8 cellular contexts compared by ENCODE assay signal in the genomic region with DNA sequence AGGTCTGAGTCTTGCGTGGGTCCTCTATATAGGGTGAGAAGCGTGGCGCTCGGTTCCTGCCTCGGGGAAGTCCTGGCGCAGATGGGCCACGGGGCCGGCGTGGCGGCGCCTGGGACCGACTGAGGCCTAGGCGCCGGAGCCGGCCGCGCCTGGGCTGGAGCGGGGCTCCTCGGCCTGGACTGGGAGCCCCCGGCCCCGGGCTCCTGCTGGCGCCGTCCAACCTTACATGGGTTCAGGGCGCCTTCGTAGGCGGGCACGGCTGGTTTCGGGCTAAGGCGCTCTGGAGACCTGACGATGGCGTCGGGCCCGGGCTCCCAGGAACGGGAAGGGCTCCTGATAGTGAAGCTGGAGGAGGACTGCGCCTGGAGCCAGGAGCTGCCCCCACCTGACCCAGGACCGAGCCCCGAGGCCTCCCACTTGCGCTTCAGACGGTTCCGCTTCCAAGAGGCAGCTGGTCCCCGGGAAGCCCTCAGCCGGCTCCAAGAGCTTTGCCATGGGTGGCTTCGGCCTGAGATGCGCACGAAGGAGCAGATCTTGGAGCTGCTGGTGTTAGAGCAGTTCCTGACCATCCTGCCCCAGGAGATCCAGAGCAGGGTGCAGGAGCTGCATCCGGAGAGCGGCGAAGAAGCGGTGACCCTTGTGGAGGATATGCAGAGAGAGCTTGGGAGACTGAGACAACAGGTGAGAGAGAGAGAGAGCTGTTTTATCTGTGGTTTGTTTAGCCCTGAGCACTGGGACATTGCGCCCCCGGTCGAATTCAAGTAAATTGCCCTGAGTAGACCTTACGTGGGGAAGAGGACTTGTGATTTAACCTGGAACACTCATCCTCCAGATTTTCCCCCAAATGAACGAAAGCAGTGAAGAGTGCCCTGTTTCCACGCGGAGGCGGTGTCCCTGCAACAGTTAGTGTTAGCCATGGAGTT. TPM values are rescaled to one million over a fixed set of nuclear protein-coding genes. Genes with fewer than 3 reads are reported as not detected.
A peak's percentile ranks its signal among the peaks of the same experiment; 100 is the strongest.
DNase-seq lines count a peak whose midpoint lies in the region; ATAC-seq, FAIRE-seq and TF ChIP-seq lines count a peak whose summit lies in the region.

No MANE protein-coding gene starts in this region.

- DNase-seq in GM12892 (ENCODE audit: insufficient read length) (no peak), NB4 (ENCODE audit: low read depth) (peak; percentile 33), H1 (ENCODE audit: low read depth in 1 of 2, low spot score in 2 of 2) (no peak), neural progenitor cell (ENCODE audit: low spot score) (no peak), NCI-H510A (lab: John Stamatoyannopoulos, UW) (no peak), NCI-H69 (lab: John Stamatoyannopoulos, UW) (no peak)

- peak overlapping the region; percentile 70 for H3K56ac ChIP-seq in H1 (replicated peaks; ENCODE audit: insufficient read length, low read depth, low read length)

- 8% methylated on average over 55 of the region's 57 CpGs; no CpG with 5 or more reads in 1 of the 2 experiments for WGBS in H1 (ENCODE audit: extremely low coverage in 1 of 2, insufficient coverage in 1 of 2, insufficient read length in 1 of 2, insufficient replicate concordance in 2 of 2, low coverage in 1 of 2, low lambda C conversion rate in 2 of 2, missing lambda C conversion rate in 1 of 2), 2 experiments

- H2AFZ ChIP-seq in H1 (ENCODE audit: low read length) (no peak overlapping the region), neural progenitor cell (replicated peaks) (peak overlapping the region; percentile 43)

- H4K5ac ChIP-seq in H1 (ENCODE audit: insufficient read length, low read depth, low read length): peak overlapping the region; percentile 9

- H3K9me3 ChIP-seq in H1 (ENCODE audit: insufficient read depth in 2 of 2, low read depth in 1 of 2, low read length in 1 of 2) (peaks cover 15 to 20% of the 10 kb centered on the region in 2 experiments), neural progenitor cell (ENCODE audit: low read depth) (peaks cover 5% of the 10 kb centered on the region)

- H3K27ac ChIP-seq in H1 (ENCODE audit: low read depth, low read length) (peak overlapping the region; percentile 97), neural progenitor cell (peak overlapping the region; percentile 72)

- H2BK15ac ChIP-seq in H1 (ENCODE audit: low read length): no peak overlapping the region

- no peak for TF ChIP-seq RAD21 in H1 (IDR thresholded peaks at IDR 0.05 in 1 of 2, conservative IDR thresholded peaks at IDR 0.05 in 1 of 2; ENCODE audit: low read depth in 2 of 2, low read length in 2 of 2)

- peaks cover 28% of the 10 kb centered on the region for H3K9me3 Mint-ChIP-seq in neural progenitor cell

- H2AK5ac ChIP-seq in H1 (ENCODE audit: low read depth, low read length): no peak overlapping the region

- H3K4me1 Mint-ChIP-seq in neural progenitor cell: peaks cover 15% of the 10 kb centered on the region

- peak overlapping the region; percentile 98 for H3K27ac Mint-ChIP-seq in neural progenitor cell

- no peak for TF ChIP-seq POLR2A in GM12892 (IDR thresholded peaks at IDR 0.05; ENCODE audit: low read depth, low read length)
- no peak for TF ChIP-seq POLR2A in NB4 (IDR thresholded peaks at IDR 0.05; ENCODE audit: extremely low read depth, insufficient read length)
- no peak for TF ChIP-seq POLR2A in H1 (IDR thresholded peaks at IDR 0.05; ENCODE audit: control extremely low read depth in 1 of 2, low read depth in 2 of 2, low read length in 2 of 2)

- TF ChIP-seq CTCF in NB4 (IDR thresholded peaks at IDR 0.05; ENCODE audit: low read depth, low read length) (no peak), H1 (IDR thresholded peaks at IDR 0.05; ENCODE audit: control extremely low read depth in 1 of 3, insufficient read depth in 1 of 3, low read depth in 1 of 3, low read length in 3 of 3) (no peak), neural progenitor cell (IDR thresholded peaks at IDR 0.05) (no peak)

- no peak overlapping the region for H2BK20ac ChIP-seq in H1 (ENCODE audit: low read length)

- H3K4me3 Mint-ChIP-seq in neural progenitor cell: peak overlapping the region; percentile 98

- TF ChIP-seq EP300 in H1 (IDR thresholded peaks at IDR 0.05; ENCODE audit: borderline replicate concordance in 1 of 2, low read depth in 2 of 2, low read length in 2 of 2): no peak

- CTCF ChIA-PET in H1 (lab: Charles Lee; ENCODE audit: partially characterized antibody): interaction anchor here (0.7 to 2.2 kb wide), 5 partner anchors 12 to 50 kb away, joined by 3 to 12 read pairs (median 4); no protein-coding TSS in a partner anchor

- POLR2A ChIA-PET in H1 (lab: Charles Lee; ENCODE audit: partially characterized antibody): interaction anchor here (0.5 to 5.3 kb wide), 22 partner anchors 9 to 393 kb away, joined by 3 to 64 read pairs (median 4); a partner anchor contains a TSS

- H3K4me2 ChIP-seq in H1 (ENCODE audit: insufficient read depth in 1 of 2, low read depth in 2 of 2, low read length in 2 of 2) (peak overlapping the region; percentile 99), neural progenitor cell (peak overlapping the region; percentile 95)

- ATAC-seq in HG03521 (IDR thresholded peaks at IDR 0.05; ENCODE audit: unreplicated experiment) (no peak), HG02852 (IDR thresholded peaks at IDR 0.05; ENCODE audit: unreplicated experiment) (no peak)

- H3K27me3 ChIP-seq in H1 (replicated peaks in 1 of 4; ENCODE audit: control insufficient read depth in 3 of 4, extremely low read depth in 1 of 4, insufficient read depth in 3 of 4, low read length in 3 of 4) (no peaks in the 10 kb centered on the region), neural progenitor cell (no peaks in the 10 kb centered on the region)

- H2BK120ac ChIP-seq in H1 (replicated peaks; ENCODE audit: low read depth, low read length): no peak overlapping the region

- H3K4me3 ChIP-seq in NB4 (ENCODE audit: low read depth, low read length): peak overlapping the region; percentile 97
- H3K4me3 ChIP-seq in H1 (ENCODE audit: extremely low read depth in 1 of 4, insufficient read depth in 2 of 4, low read depth in 3 of 4, low read length in 4 of 4): peak overlapping the region; percentile 81 to 99 (median 97)
- H3K4me3 ChIP-seq in neural progenitor cell: peak overlapping the region; percentile 86

- H3K4me1 ChIP-seq in H1 (replicated peaks in 1 of 4; ENCODE audit: control insufficient read depth in 3 of 4, insufficient read depth in 4 of 4, low read length in 3 of 4) (peaks cover 0 to 8% (median 1%) of the 10 kb centered on the region in 4 experiments; a peak in 4 of 7 replicates), neural progenitor cell (peaks cover 10% of the 10 kb centered on the region)

- peaks cover 15% of the 10 kb centered on the region for H3K27me3 Mint-ChIP-seq in neural progenitor cell (ENCODE audit: insufficient read depth, low read depth)

- H3K4ac ChIP-seq in H1 (replicated peaks; ENCODE audit: insufficient read length, low read depth, low read length): peak overlapping the region; percentile 75

- H3K9ac ChIP-seq in H1 (replicated peaks in 1 of 4; ENCODE audit: extremely low read depth in 1 of 4, low read depth in 3 of 4, low read length in 3 of 4) (peak overlapping the region; percentile 86 to 94 (median 91)), neural progenitor cell (peak overlapping the region; percentile 91)

- peak; percentile 30 for FAIRE-seq in GM12892 (lab: Jason Lieb, UNC)
- FAIRE-seq in H1 (lab: Jason Lieb, UNC): no peak

- no peak overlapping the region for H3K23ac ChIP-seq in H1 (ENCODE audit: insufficient read length)

- no peak overlapping the region; the same call in 1 of the 2 replicates for H2BK5ac ChIP-seq in H1 (ENCODE audit: low read depth, low read length)

- H2BK12ac ChIP-seq in H1 (ENCODE audit: low read depth, low read length): no peak overlapping the region; the same call in 1 of the 2 replicates

- H3K18ac ChIP-seq in H1 (ENCODE audit: extremely low read depth, low read length): no peak overlapping the region

- peaks cover 8% of the 10 kb centered on the region for H3K23me2 ChIP-seq in H1 (ENCODE audit: low read depth, low read length)

- H4K91ac ChIP-seq in H1 (replicated peaks; ENCODE audit: insufficient read length, low read length): no peak overlapping the region

- peaks cover 44% of the 10 kb centered on the region for H3K36me3 Mint-ChIP-seq in neural progenitor cell

- H4K8ac ChIP-seq in H1 (ENCODE audit: extremely low read depth, insufficient read depth, low read length): peak overlapping the region; percentile 96

- H3K79me2 ChIP-seq in H1 (ENCODE audit: control insufficient read depth in 1 of 2, insufficient read depth in 2 of 2, low read length in 2 of 2): peaks cover 20 to 44% of the 10 kb centered on the region in 2 experiments
- peaks cover 41% of the 10 kb centered on the region for H3K79me2 ChIP-seq in neural progenitor cell (ENCODE audit: low read depth)

- H3K36me3 ChIP-seq in H1 (ENCODE audit: control insufficient read depth in 2 of 4, insufficient read depth in 4 of 4, low read length in 3 of 4) (peaks cover 7 to 32% (median 22%) of the 10 kb centered on the region in 4 experiments; a peak in 7 of 8 replicates), neural progenitor cell (peaks cover 12% of the 10 kb centered on the region)

- peaks cover 12% of the 10 kb centered on the region for H3K79me1 ChIP-seq in H1 (ENCODE audit: low read depth, low read length)

- H4K20me1 ChIP-seq in H1 (replicated peaks in 1 of 2; ENCODE audit: control insufficient read depth in 1 of 2, insufficient read depth in 2 of 2, low read length in 2 of 2): peaks cover 5 to 9% of the 10 kb centered on the region in 2 experiments
- no peaks in the 10 kb centered on the region for H4K20me1 ChIP-seq in neural progenitor cell (ENCODE audit: low read depth)

- H3F3A ChIP-seq in neural progenitor cell (ENCODE audit: low read depth): peaks cover 21% of the 10 kb centered on the region

- H3K14ac ChIP-seq in H1 (ENCODE audit: insufficient read length): no peak overlapping the region

RNA-seq across cellular contexts. Expression of a gene that starts 0.5 kb away (rescaled TPM):
- polyA plus RNA-seq in GM12892 (2012; ENCODE audit: missing spikeins): 22.4 TPM
- total RNA-seq in H1 (2021; fragmentation: NEBNext Ultra II Directional; extraction: Animal tissue kit (Norgen Biotek cat#: 25700)): 26.7 and 27.8 TPM in 2 replicates
- polyA plus RNA-seq in H1 (2011; rRNA removed): 9.2 and 20.7 TPM in 2 replicates
- 15.5 TPM for polyA plus RNA-seq in H1 (2011; cell fraction: cytosol; rRNA removed)
- 29.4 TPM for polyA plus RNA-seq in H1 (2011; cell fraction: nucleus; rRNA removed)
- 26.2 to 32.3 TPM (median 28.0 TPM) in 4 replicates for polyA plus RNA-seq in H1 (2012, experiment 1 of 2)
- polyA plus RNA-seq in H1 (2012, experiment 2 of 2): 17.1 TPM
- polyA plus RNA-seq in H1 (2013, experiment 1 of 2): 17.4 TPM
- 17.0 TPM for polyA plus RNA-seq in H1 (2013, experiment 2 of 2)
- 14.9 and 19.2 TPM in 2 replicates for polyA minus RNA-seq in H1 (2011; rRNA and poly(A)+ RNA removed)
- polyA minus RNA-seq in H1 (2011; cell fraction: cytosol; rRNA and poly(A)+ RNA removed): 20.9 TPM
- 28.9 TPM for polyA minus RNA-seq in H1 (2011; cell fraction: nucleus; rRNA and poly(A)+ RNA removed)
- 30.1 and 40.8 TPM in 2 replicates for total RNA-seq in neural progenitor cell (ENCODE audit: low replicate concordance)

RNA-seq across cellular contexts. Expression of a gene that starts 21.4 kb away (rescaled TPM):
- polyA plus RNA-seq in GM12892 (2012; ENCODE audit: missing spikeins): 2.0 TPM
- total RNA-seq in H1 (2021; fragmentation: NEBNext Ultra II Directional; extraction: Animal tissue kit (Norgen Biotek cat#: 25700)): 7.0 and 8.9 TPM in 2 replicates
- polyA plus RNA-seq in H1 (2011; rRNA removed): 2.8 and 3.0 TPM in 2 replicates
- 3.5 TPM for polyA plus RNA-seq in H1 (2011; cell fraction: cytosol; rRNA removed)
- polyA plus RNA-seq in H1 (2011; cell fraction: nucleus; rRNA removed): 2.1 TPM
- 2.2 to 4.7 TPM (median 3.4 TPM) in 4 replicates for polyA plus RNA-seq in H1 (2012, experiment 1 of 2)
- polyA plus RNA-seq in H1 (2012, experiment 2 of 2): 0.55 TPM
- polyA plus RNA-seq in H1 (2013, experiment 1 of 2): 7.0 TPM
- polyA plus RNA-seq in H1 (2013, experiment 2 of 2): 6.6 TPM
- polyA minus RNA-seq in H1 (2011; rRNA and poly(A)+ RNA removed): 4.6 and 6.8 TPM in 2 replicates
- 4.6 TPM for polyA minus RNA-seq in H1 (2011; cell fraction: cytosol; rRNA and poly(A)+ RNA removed)
- 6.8 TPM for polyA minus RNA-seq in H1 (2011; cell fraction: nucleus; rRNA and poly(A)+ RNA removed)
- total RNA-seq in neural progenitor cell (ENCODE audit: low replicate concordance): 6.6 and 10.6 TPM in 2 replicates

RNA-seq across cellular contexts. Expression of a gene that starts 21.5 kb away (rescaled TPM):
- 11.2 TPM for polyA plus RNA-seq in GM12892 (2012; ENCODE audit: missing spikeins)
- 27.3 and 30.0 TPM in 2 replicates for total RNA-seq in H1 (2021; fragmentation: NEBNext Ultra II Directional; extraction: Animal tissue kit (Norgen Biotek cat#: 25700))
- polyA plus RNA-seq in H1 (2011; rRNA removed): 5.2 and 9.3 TPM in 2 replicates
- 16.3 TPM for polyA plus RNA-seq in H1 (2011; cell fraction: cytosol; rRNA removed)
- 8.5 TPM for polyA plus RNA-seq in H1 (2011; cell fraction: nucleus; rRNA removed)
- polyA plus RNA-seq in H1 (2012, experiment 1 of 2): 21.2 to 33.7 TPM (median 23.9 TPM) in 4 replicates
- 4.4 TPM for polyA plus RNA-seq in H1 (2012, experiment 2 of 2)
- 26.8 TPM for polyA plus RNA-seq in H1 (2013, experiment 1 of 2)
- polyA plus RNA-seq in H1 (2013, experiment 2 of 2): 21.4 TPM
- 17.4 and 18.1 TPM in 2 replicates for polyA minus RNA-seq in H1 (2011; rRNA and poly(A)+ RNA removed)
- 12.0 TPM for polyA minus RNA-seq in H1 (2011; cell fraction: cytosol; rRNA and poly(A)+ RNA removed)
- polyA minus RNA-seq in H1 (2011; cell fraction: nucleus; rRNA and poly(A)+ RNA removed): 24.5 TPM
- 30.4 and 36.3 TPM in 2 replicates for total RNA-seq in neural progenitor cell (ENCODE audit: low replicate concordance)

RNA-seq across cellular contexts. Expression of a gene that starts 27.4 kb away (rescaled TPM):
- 0.51 TPM for polyA plus RNA-seq in GM12892 (2012; ENCODE audit: missing spikeins)
- total RNA-seq in H1 (2021; fragmentation: NEBNext Ultra II Directional; extraction: Animal tissue kit (Norgen Biotek cat#: 25700)): not detected in 2 replicates
- 0.02 and 0.03 TPM in 2 replicates for polyA plus RNA-seq in H1 (2011; rRNA removed)
- polyA plus RNA-seq in H1 (2011; cell fraction: cytosol; rRNA removed): not detected
- polyA plus RNA-seq in H1 (2011; cell fraction: nucleus; rRNA removed): 0.03 TPM
- polyA plus RNA-seq in H1 (2012, experiment 1 of 2): not detected in 4 replicates
- polyA plus RNA-seq in H1 (2012, experiment 2 of 2): not detected
- 0.04 TPM for polyA plus RNA-seq in H1 (2013, experiment 1 of 2)
- 0.04 TPM for polyA plus RNA-seq in H1 (2013, experiment 2 of 2)
- 0.06 TPM in 1 of 2 replicates, not detected in the other for polyA minus RNA-seq in H1 (2011; rRNA and poly(A)+ RNA removed)
- polyA minus RNA-seq in H1 (2011; cell fraction: cytosol; rRNA and poly(A)+ RNA removed): not detected
- not detected for polyA minus RNA-seq in H1 (2011; cell fraction: nucleus; rRNA and poly(A)+ RNA removed)
- total RNA-seq in neural progenitor cell (ENCODE audit: low replicate concordance): not detected in 2 replicates

RNA-seq across cellular contexts. Expression of a gene that starts 48.8 kb away (rescaled TPM):
- polyA plus RNA-seq in GM12892 (2012; ENCODE audit: missing spikeins): 5.2 TPM
- 7.5 and 9.9 TPM in 2 replicates for total RNA-seq in H1 (2021; fragmentation: NEBNext Ultra II Directional; extraction: Animal tissue kit (Norgen Biotek cat#: 25700))
- polyA plus RNA-seq in H1 (2011; rRNA removed): 2.7 and 3.0 TPM in 2 replicates
- 4.1 TPM for polyA plus RNA-seq in H1 (2011; cell fraction: cytosol; rRNA removed)
- 3.2 TPM for polyA plus RNA-seq in H1 (2011; cell fraction: nucleus; rRNA removed)
- 5.5 to 7.8 TPM (median 6.5 TPM) in 4 replicates for polyA plus RNA-seq in H1 (2012, experiment 1 of 2)
- polyA plus RNA-seq in H1 (2012, experiment 2 of 2): 1.4 TPM
- 5.8 TPM for polyA plus RNA-seq in H1 (2013, experiment 1 of 2)
- 5.3 TPM for polyA plus RNA-seq in H1 (2013, experiment 2 of 2)
- polyA minus RNA-seq in H1 (2011; rRNA and poly(A)+ RNA removed): 6.7 and 8.4 TPM in 2 replicates
- 4.0 TPM for polyA minus RNA-seq in H1 (2011; cell fraction: cytosol; rRNA and poly(A)+ RNA removed)
- 11.2 TPM for polyA minus RNA-seq in H1 (2011; cell fraction: nucleus; rRNA and poly(A)+ RNA removed)
- 9.4 and 10.1 TPM in 2 replicates for total RNA-seq in neural progenitor cell (ENCODE audit: low replicate concordance)
